In the genomic region with DNA sequence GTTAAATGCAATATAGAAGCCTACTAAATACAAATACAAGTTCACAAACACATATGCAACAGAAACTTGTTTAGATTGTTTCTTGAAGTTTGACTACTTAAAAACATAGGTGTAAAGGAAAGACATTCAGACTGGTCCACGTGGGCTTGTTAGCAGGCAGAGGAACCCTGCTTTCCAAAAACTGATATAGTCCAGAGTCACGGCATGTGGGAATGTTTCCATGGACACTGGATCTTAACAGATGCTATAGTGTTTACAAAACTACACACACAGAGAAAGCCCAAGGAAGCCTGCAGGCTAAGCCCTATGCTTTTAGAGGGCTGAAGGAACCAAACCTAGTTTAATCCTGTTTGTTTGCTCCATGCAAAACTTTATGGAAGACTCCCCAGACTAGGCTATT, we compare ENCODE assay signal across 21 cellular contexts.
"Had no signal": no experiment of that assay in that cellular context is flagged by ENCODE, and none has a peak within 500 bp of the region (broad histone marks: within the 10 kb centered on the region; RNA-seq: fewer than 3 reads in every experiment).

No MANE protein-coding gene starts in this region.

- H3K36me3 ChIP-seq: ovary, right lobe of liver had no signal

- H3K9me3 Mint-ChIP-seq: natural killer cell; stimulated activated effector memory CD8-positive, alpha-beta T cell treated with anti-CD3 and anti-CD28 coated beads, Interleukin-12 subunit alpha, Interleukin-12 subunit beta, amount 100 ng/mL, for 72 hours had no signal

- H3K27ac ChIP-seq: esophagus squamous epithelium, ovary, right lobe of liver, stomach, thyroid gland, vagina had no signal

- ATAC-seq: left lobe of liver; natural killer cell; right lobe of liver; stimulated activated effector memory CD8-positive, alpha-beta T cell treated with anti-CD3 and anti-CD28 coated beads, Interleukin-12 subunit alpha, Interleukin-12 subunit beta, amount 100 ng/mL, for 72 hours had no signal

- H3K27ac Mint-ChIP-seq: natural killer cell; stimulated activated effector memory CD8-positive, alpha-beta T cell treated with anti-CD3 and anti-CD28 coated beads, Interleukin-12 subunit alpha, Interleukin-12 subunit beta, amount 100 ng/mL, for 72 hours had no signal

- H3K4me3 Mint-ChIP-seq: natural killer cell; stimulated activated effector memory CD8-positive, alpha-beta T cell treated with anti-CD3 and anti-CD28 coated beads, Interleukin-12 subunit alpha, Interleukin-12 subunit beta, amount 100 ng/mL, for 72 hours had no signal

- H3K4me3 ChIP-seq: coronary artery, esophagus squamous epithelium, ovary, right lobe of liver, stomach, thyroid gland, vagina had no signal

- H3K4me1 ChIP-seq: esophagus squamous epithelium, right lobe of liver, thyroid gland, vagina had no signal

- DNase-seq: dermis blood vessel endothelial cell; effector memory CD4-positive, alpha-beta T cell; esophagus squamous epithelium; mesendoderm; midbrain; natural killer cell; occipital lobe; ovary; posterior cingulate gyrus; right lobe of liver; small intestine; stimulated activated CD4-positive, alpha-beta T cell treated with anti-CD3 and anti-CD28 coated beads, Interleukin-12 subunit alpha, Interleukin-12 subunit beta, amount 100 ng/mL, for 4 hours; stimulated activated CD4-positive, alpha-beta T cell treated with anti-CD3 and anti-CD28 coated beads, Interleukin-1b, Interleukin-23, amount 100 ng/mL, for 48 hours; stimulated activated CD4-positive, alpha-beta T cell treated with anti-CD3 and anti-CD28 coated beads, Interleukin-4, amount 100 ng/mL, for 24 hours; stimulated activated naive CD4-positive, alpha-beta T cell treated with Interleukin-2 at 50 U/mL for 16 hours; stomach; thyroid gland had no signal

- H3K4me1 Mint-ChIP-seq: stimulated activated effector memory CD8-positive, alpha-beta T cell treated with anti-CD3 and anti-CD28 coated beads, Interleukin-12 subunit alpha, Interleukin-12 subunit beta, amount 100 ng/mL, for 72 hours had no signal

- H3K27me3 ChIP-seq: esophagus squamous epithelium, ovary, right lobe of liver, stomach, thyroid gland, vagina had no signal

- H3K36me3 Mint-ChIP-seq: natural killer cell; stimulated activated effector memory CD8-positive, alpha-beta T cell treated with anti-CD3 and anti-CD28 coated beads, Interleukin-12 subunit alpha, Interleukin-12 subunit beta, amount 100 ng/mL, for 72 hours had no signal

- H3K9me3 ChIP-seq: esophagus squamous epithelium, ovary, right lobe of liver, stomach, thyroid gland, vagina had no signal
